Comparison of ENCODE assay signal across 1 cellular context in the genomic region with DNA sequence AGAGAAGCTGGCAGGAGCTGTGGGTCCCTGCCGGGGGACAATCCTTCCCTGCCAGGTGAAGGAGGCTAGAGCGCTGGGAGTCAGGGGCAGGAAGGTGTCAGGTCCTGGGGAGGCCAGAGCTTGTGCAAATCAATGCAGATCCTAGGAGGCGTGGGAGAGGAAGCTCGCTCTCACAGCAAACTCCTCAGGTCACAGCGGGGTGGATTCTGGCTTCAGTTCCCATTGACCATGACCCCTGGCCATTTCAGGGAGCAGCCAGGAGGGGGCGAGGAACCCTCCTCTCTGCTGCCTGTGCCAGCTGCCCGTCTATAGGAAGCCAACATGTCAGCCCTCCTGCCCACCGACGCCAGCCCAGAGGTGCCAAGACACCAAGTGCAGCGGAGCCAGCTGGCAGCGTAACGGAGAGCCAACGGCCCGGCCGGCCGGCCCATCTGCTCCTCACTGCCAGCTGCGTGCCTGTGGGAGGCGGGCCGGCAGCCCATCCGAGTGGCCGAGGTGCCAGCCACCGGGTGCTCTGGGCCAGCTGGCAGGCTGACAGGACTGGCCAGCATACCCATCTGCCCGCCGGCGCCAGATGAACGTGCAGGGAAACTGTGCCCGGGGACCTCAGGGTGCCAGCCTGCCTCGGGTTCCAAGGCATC.
TF ChIP-seq lines count a peak whose summit lies in the region.

No MANE protein-coding gene starts in this region.

TF ChIP-seq in H1, 55 proteins besides CTCF, POLR2A, EP300 and RAD21 (continued from another document):
- no peak for TF ChIP-seq ATF2 (IDR thresholded peaks at IDR 0.05; ENCODE audit: low read length)
